21 cellular contexts compared by ENCODE assay signal in genomic region chr6:113258771-113259170, GRCh38.
"Had no signal": no experiment of that assay in that cellular context is flagged by ENCODE, and none has a peak within 500 bp of the region (broad histone marks: within the 10 kb centered on the region; RNA-seq: fewer than 3 reads in every experiment).

No MANE protein-coding gene starts in this region.

- H3K27ac ChIP-seq: colonic mucosa, esophagus muscularis mucosa, gastrocnemius medialis, pancreas, right lobe of liver, testis, tibial nerve, upper lobe of left lung had no signal

- H3K4me3 ChIP-seq: colonic mucosa, esophagus muscularis mucosa, gastrocnemius medialis, lung, mucosa of descending colon, pancreas, right lobe of liver, testis, tibial nerve, upper lobe of left lung had no signal

- DNase-seq: colonic mucosa; effector CD8-positive, alpha-beta T cell; gastrocnemius medialis; head of caudate nucleus; kidney; mucosa of descending colon; naive B cell; occipital lobe; pancreas; right lobe of liver; small intestine; stimulated activated CD4-positive, alpha-beta T cell treated with anti-CD3 and anti-CD28 coated beads, Interleukin-15, amount 100 ng/mL, for 24 hours; stimulated activated CD4-positive, alpha-beta T cell treated with anti-CD3 and anti-CD28 coated beads, Interleukin-2, amount 100 ng/mL, for 48 hours; stimulated activated naive CD4-positive, alpha-beta T cell; substantia nigra; testis; upper lobe of left lung had no signal

- H3K4me1 ChIP-seq: colonic mucosa, esophagus muscularis mucosa, gastrocnemius medialis, pancreas, right lobe of liver, testis, tibial nerve, upper lobe of left lung had no signal

- H3K27me3 ChIP-seq: colonic mucosa, esophagus muscularis mucosa, gastrocnemius medialis, pancreas, right lobe of liver, testis, tibial nerve, upper lobe of left lung had no signal

- ATAC-seq: gastrocnemius medialis, left lobe of liver, mucosa of descending colon, pancreas, right lobe of liver had no signal

- H3K9me3 ChIP-seq: colonic mucosa, gastrocnemius medialis, pancreas, right lobe of liver, testis had no signal

- H3K36me3 ChIP-seq: colonic mucosa, esophagus muscularis mucosa, gastrocnemius medialis, pancreas, right lobe of liver, tibial nerve, upper lobe of left lung had no signal
